29 cellular contexts compared by ENCODE assay signal in genomic region chr12:30399859-30400258, GRCh38.
"Had no signal": no experiment of that assay in that cellular context is flagged by ENCODE, and none has a peak within 500 bp of the region (broad histone marks: within the 10 kb centered on the region; RNA-seq: fewer than 3 reads in every experiment).

No MANE protein-coding gene starts in this region.

- H3K4me1 Mint-ChIP-seq: stimulated activated effector memory CD8-positive, alpha-beta T cell treated with anti-CD3 and anti-CD28 coated beads, Interleukin-12 subunit alpha, Interleukin-12 subunit beta, amount 100 ng/mL, for 72 hours; stimulated activated memory B cell treated with anti-CD40 and anti-IgM and Interleukin-4, amounts not matched to agents 10 μg/mL and 1 μg/mL and 100 μg/mL, for 72 hours; stimulated activated naive B cell treated with anti-CD40 and anti-IgM and Interleukin-4, amounts not matched to agents 10 μg/mL and 1 μg/mL and 100 μg/mL, for 72 hours; stimulated activated naive CD8-positive, alpha-beta T cell treated with anti-CD3 and anti-CD28 coated beads, Interleukin-15, amount 100 ng/mL, for 72 hours had no signal

- H3K27me3 Mint-ChIP-seq: stimulated activated memory B cell treated with anti-CD40 and anti-IgM and Interleukin-4, amounts not matched to agents 10 μg/mL and 1 μg/mL and 100 μg/mL, for 72 hours; stimulated activated naive B cell treated with anti-CD40 and anti-IgM and Interleukin-4, amounts not matched to agents 10 μg/mL and 1 μg/mL and 100 μg/mL, for 72 hours; stimulated activated naive CD8-positive, alpha-beta T cell treated with anti-CD3 and anti-CD28 coated beads, Interleukin-15, Interleukin-2, amounts not matched to agents 100 ng/mL and 50 ng/mL, for 24 hours had no signal

- H3K36me3 Mint-ChIP-seq: stimulated activated effector memory CD8-positive, alpha-beta T cell treated with anti-CD3 and anti-CD28 coated beads, Interleukin-12 subunit alpha, Interleukin-12 subunit beta, amount 100 ng/mL, for 72 hours; stimulated activated memory B cell treated with anti-CD40 and anti-IgM and Interleukin-4, amounts not matched to agents 10 μg/mL and 1 μg/mL and 100 μg/mL, for 72 hours had no signal

- H3K27ac ChIP-seq: stomach, suprapubic skin, testis, thoracic aorta, thyroid gland, tibial artery, tibial nerve, transverse colon, upper lobe of left lung, upper lobe of right lung, uterus, vagina had no signal

- H3K4me3 Mint-ChIP-seq: stimulated activated effector memory CD8-positive, alpha-beta T cell treated with anti-CD3 and anti-CD28 coated beads, Interleukin-12 subunit alpha, Interleukin-12 subunit beta, amount 100 ng/mL, for 72 hours; stimulated activated memory B cell treated with anti-CD40 and anti-IgM and Interleukin-4, amounts not matched to agents 10 μg/mL and 1 μg/mL and 100 μg/mL, for 72 hours; stimulated activated naive B cell treated with anti-CD40 and anti-IgM and Interleukin-4, amounts not matched to agents 10 μg/mL and 1 μg/mL and 100 μg/mL, for 72 hours; stimulated activated naive CD8-positive, alpha-beta T cell treated with anti-CD3 and anti-CD28 coated beads, Interleukin-15, amount 100 ng/mL, for 72 hours; stimulated activated naive CD8-positive, alpha-beta T cell treated with anti-CD3 and anti-CD28 coated beads, Interleukin-15, Interleukin-2, amounts not matched to agents 100 ng/mL and 50 ng/mL, for 24 hours; type B pancreatic cell had no signal

- H3K27me3 ChIP-seq: stomach, suprapubic skin, testis, thyroid gland, tibial artery, tibial nerve, transverse colon, upper lobe of left lung, upper lobe of right lung, uterus, vagina had no signal

- H3K4me3 ChIP-seq: stomach, suprapubic skin, testis, thoracic aorta, thyroid gland, tibial artery, tibial nerve, transverse colon, upper lobe of left lung, upper lobe of right lung, uterus, vagina had no signal

- ATAC-seq: stimulated activated memory B cell treated with anti-CD40 and anti-IgM and Interleukin-4, amounts not matched to agents 10 μg/mL and 1 μg/mL and 100 μg/mL, for 72 hours; stimulated activated naive B cell treated with anti-CD40 and anti-IgM and Interleukin-4, amounts not matched to agents 10 μg/mL and 1 μg/mL and 100 μg/mL, for 72 hours; stimulated activated naive CD8-positive, alpha-beta T cell treated with anti-CD3 and anti-CD28 coated beads, Interleukin-15, amount 100 ng/mL, for 72 hours; stimulated activated naive CD8-positive, alpha-beta T cell treated with anti-CD3 and anti-CD28 coated beads, Interleukin-15, Interleukin-2, amounts not matched to agents 100 U/mL and 50 U/mL, for 24 hours; upper lobe of right lung had no signal

- H3K9me3 ChIP-seq: suprapubic skin, testis, thoracic aorta, thyroid gland, upper lobe of left lung, upper lobe of right lung, uterus, vagina had no signal

- H3K4me1 ChIP-seq: stomach, suprapubic skin, testis, thyroid gland, tibial artery, tibial nerve, transverse colon, upper lobe of left lung, upper lobe of right lung, uterus, vagina had no signal

- FAIRE-seq: urothelium cell line had no signal

- H3K27ac Mint-ChIP-seq: stimulated activated effector memory CD8-positive, alpha-beta T cell treated with anti-CD3 and anti-CD28 coated beads, Interleukin-12 subunit alpha, Interleukin-12 subunit beta, amount 100 ng/mL, for 72 hours; stimulated activated memory B cell treated with anti-CD40 and anti-IgM and Interleukin-4, amounts not matched to agents 10 μg/mL and 1 μg/mL and 100 μg/mL, for 72 hours; stimulated activated naive B cell treated with anti-CD40 and anti-IgM and Interleukin-4, amounts not matched to agents 10 μg/mL and 1 μg/mL and 100 μg/mL, for 72 hours; stimulated activated naive CD8-positive, alpha-beta T cell treated with anti-CD3 and anti-CD28 coated beads, Interleukin-15, amount 100 ng/mL, for 72 hours; stimulated activated naive CD8-positive, alpha-beta T cell treated with anti-CD3 and anti-CD28 coated beads, Interleukin-15, Interleukin-2, amounts not matched to agents 100 ng/mL and 50 ng/mL, for 24 hours; type B pancreatic cell had no signal

- H3K36me3 ChIP-seq: stomach, suprapubic skin, thoracic aorta, thyroid gland, tibial artery, tibial nerve, transverse colon, upper lobe of left lung, upper lobe of right lung, uterus, vagina had no signal

- DNase-seq: stimulated activated CD4-positive, alpha-beta T cell treated with anti-CD3 and anti-CD28 coated beads, Interleukin-2, amount 100 ng/mL, for 48 hours; stimulated activated CD4-positive, alpha-beta T cell treated with anti-CD3 and anti-CD28 coated beads, Interleukin-4, amount 100 ng/mL, for 1 hour; stimulated activated CD4-positive, alpha-beta T cell treated with anti-CD3 and anti-CD28 coated beads, Interleukin-4, amount 100 ng/mL, for 24 hours; stimulated activated CD4-positive, alpha-beta T cell treated with anti-CD3 and anti-CD28 coated beads, Interleukin-4, amount 100 ng/mL, for 4 hours; stimulated activated CD8-positive, alpha-beta memory T cell treated with anti-CD3 and anti-CD28 coated beads, Interleukin-4, amount 100 ng/mL, for 48 hours; stimulated activated naive B cell treated with anti-CD40 and anti-IgM and Interleukin-4, amounts not matched to agents 10 μg/mL and 1 μg/mL and 100 μg/mL, for 72 hours; stimulated activated naive CD4-positive, alpha-beta T cell; stimulated activated naive CD4-positive, alpha-beta T cell treated with Interleukin-2 at 50 U/mL for 16 hours; stimulated activated naive CD8-positive, alpha-beta T cell treated with anti-CD3 and anti-CD28 coated beads, Interleukin-15, amount 100 ng/mL, for 72 hours; stimulated activated naive CD8-positive, alpha-beta T cell treated with anti-CD3 and anti-CD28 coated beads, Interleukin-15, Interleukin-2, amounts not matched to agents 100 U/mL and 50 U/mL, for 24 hours; stomach; substantia nigra; thyroid gland; tibial artery; transverse colon; trophoblast cell; upper lobe of left lung; upper lobe of right lung; uterus had no signal

- H3K9me3 Mint-ChIP-seq: stimulated activated naive CD8-positive, alpha-beta T cell treated with anti-CD3 and anti-CD28 coated beads, Interleukin-15, amount 100 ng/mL, for 72 hours had no signal
